In genomic region chr13:98648141-98648540, GRCh38 we compare ENCODE assay signal across 15 cellular contexts.
"Had no signal": no experiment of that assay in that cellular context is flagged by ENCODE, and none has a peak within 500 bp of the region (broad histone marks: within the 10 kb centered on the region; RNA-seq: fewer than 3 reads in every experiment).

No MANE protein-coding gene starts in this region.

- H3K9me3 ChIP-seq: lower lobe of right lung, tibial artery, vagina had no signal

- H3K4me1 Mint-ChIP-seq: activated CD8-positive, alpha-beta memory T cell treated with anti-CD3 and anti-CD28 coated beads, Interleukin-2, amount 10 ng/mL, durations not matched to agents 7 days and 5 days; activated naive CD4-positive, alpha-beta T cell treated with anti-CD3 and anti-CD28 coated beads, Interleukin-2, amount 10 ng/mL, durations not matched to agents 7 days and 5 days; neural crest cell had no signal

- H3K27me3 ChIP-seq: vagina had no signal

- H3K36me3 ChIP-seq: lower lobe of right lung, tibial artery, vagina had no signal

- H3K9me3 Mint-ChIP-seq: activated CD4-positive, alpha-beta memory T cell treated with anti-CD3 and anti-CD28 coated beads for 36 hours; activated naive CD4-positive, alpha-beta T cell treated with anti-CD3 and anti-CD28 coated beads, Interleukin-2, amount 10 ng/mL, durations not matched to agents 7 days and 5 days; activated T-cell treated with anti-CD3 and anti-CD28 coated beads, Interleukin-2, amount 50 U/mL, for 24 hours; neural crest cell had no signal

- H3K4me1 ChIP-seq: tibial artery had no signal

- H3K4me3 Mint-ChIP-seq: activated CD4-positive, alpha-beta memory T cell treated with anti-CD3 and anti-CD28 coated beads for 36 hours; activated CD8-positive, alpha-beta memory T cell treated with anti-CD3 and anti-CD28 coated beads, Interleukin-2, amount 10 ng/mL, durations not matched to agents 7 days and 5 days; activated naive CD4-positive, alpha-beta T cell treated with anti-CD3 and anti-CD28 coated beads, Interleukin-2, amount 10 ng/mL, durations not matched to agents 7 days and 5 days; activated T-cell treated with anti-CD3 and anti-CD28 coated beads, Interleukin-2, amount 50 U/mL, for 24 hours; neural crest cell had no signal

- H3K4me3 ChIP-seq: lower lobe of right lung, tibial artery, vagina had no signal

- H3K27ac ChIP-seq: lower lobe of right lung, tibial artery, vagina had no signal

- H3K36me3 Mint-ChIP-seq: activated CD4-positive, alpha-beta memory T cell treated with anti-CD3 and anti-CD28 coated beads for 36 hours; activated CD8-positive, alpha-beta memory T cell treated with anti-CD3 and anti-CD28 coated beads, Interleukin-2, amount 10 ng/mL, durations not matched to agents 7 days and 5 days; activated naive CD4-positive, alpha-beta T cell treated with anti-CD3 and anti-CD28 coated beads, Interleukin-2, amount 10 ng/mL, durations not matched to agents 7 days and 5 days had no signal

- ATAC-seq: activated CD8-positive, alpha-beta memory T cell treated with anti-CD3 and anti-CD28 coated beads, Interleukin-2, amount 10 ng/mL, durations not matched to agents 7 days and 5 days; esophagus mucosa; lower lobe of right lung had no signal

- H3K27ac Mint-ChIP-seq: activated CD4-positive, alpha-beta memory T cell treated with anti-CD3 and anti-CD28 coated beads for 36 hours; activated CD8-positive, alpha-beta memory T cell treated with anti-CD3 and anti-CD28 coated beads, Interleukin-2, amount 10 ng/mL, durations not matched to agents 7 days and 5 days; activated naive CD4-positive, alpha-beta T cell treated with anti-CD3 and anti-CD28 coated beads, Interleukin-2, amount 10 ng/mL, durations not matched to agents 7 days and 5 days; activated T-cell treated with anti-CD3 and anti-CD28 coated beads, Interleukin-2, amount 50 U/mL, for 24 hours had no signal

- DNase-seq: activated CD4-positive, alpha-beta memory T cell treated with anti-CD3 and anti-CD28 coated beads for 36 hours; activated CD4-positive, alpha-beta T cell treated with anti-CD3 and anti-CD28 coated beads for 1 hour; activated CD8-positive, alpha-beta memory T cell treated with anti-CD3 and anti-CD28 coated beads, Interleukin-2, amount 10 ng/mL, durations not matched to agents 7 days and 5 days; activated naive CD4-positive, alpha-beta T cell treated with anti-CD3 and anti-CD28 coated beads, Interleukin-2, amount 10 ng/mL, durations not matched to agents 7 days and 5 days; activated T-cell treated with anti-CD3 and anti-CD28 coated beads, Interleukin-2, amount 50 U/mL, for 24 hours; hippocampal formation; lower lobe of right lung; retina; stimulated activated CD4-positive, alpha-beta T cell treated with anti-CD3 and anti-CD28 coated beads, Interleukin-15, amount 100 ng/mL, for 24 hours; stimulated activated CD4-positive, alpha-beta T cell treated with anti-CD3 and anti-CD28 coated beads, Interleukin-4, amount 100 ng/mL, for 1 hour; stimulated activated naive CD4-positive, alpha-beta T cell; tibial artery had no signal
